ENCODE assay signal across 21 cellular contexts in genomic region chr1:63777286-63777685, GRCh38. TPM values are rescaled to one million over a fixed set of nuclear protein-coding genes. Genes with fewer than 3 reads are reported as not detected.
DNase-seq lines count a peak whose midpoint lies in the region; ATAC-seq and TF ChIP-seq lines count a peak whose summit lies in the region.
"Had no signal": no experiment of that assay in that cellular context is flagged by ENCODE, and none has a peak within 500 bp of the region (broad histone marks: within the 10 kb centered on the region; RNA-seq: fewer than 3 reads in every experiment).

No MANE protein-coding gene starts in this region.

- H3K27me3 Mint-ChIP-seq in mesothelial cell of epicardium (ENCODE audit: low read depth): no peaks in the 10 kb centered on the region

- peak overlapping the region; percentile 95 for H3K4me3 Mint-ChIP-seq in mesothelial cell of epicardium
- H3K4me3 Mint-ChIP-seq: activated B cell treated with CpG ODN at 0.5 μM for 24 hours; stimulated activated naive CD8-positive, alpha-beta T cell treated with anti-CD3 and anti-CD28 coated beads, Interleukin-15, Interleukin-2, amounts not matched to agents 100 ng/mL and 50 ng/mL, for 24 hours had no signal

- no peaks in the 10 kb centered on the region for H3K36me3 Mint-ChIP-seq in mesothelial cell of epicardium

- TF ChIP-seq CTCF in BE2C (IDR thresholded peaks at IDR 0.05; ENCODE audit: low read depth, low read length) (0 out of 2 replicates have a peak, but pooled peaks have one; percentile 21), coronary artery (IDR thresholded peaks at IDR 0.05) (no peak), mesothelial cell of epicardium (IDR thresholded peaks at IDR 0.05; ENCODE audit: unreplicated experiment) (no peak)

- H3K27ac ChIP-seq in coronary artery: peak overlapping the region; percentile 63 to 87
- H3K27ac ChIP-seq: adrenal gland, gastroesophageal sphincter, prostate gland had no signal

- H3K9me3 Mint-ChIP-seq in mesothelial cell of epicardium: no peaks in the 10 kb centered on the region
- H3K9me3 Mint-ChIP-seq: activated B cell treated with CpG ODN at 0.5 μM for 24 hours; activated T-helper 2 cell treated with anti-CD3 and anti-CD28 coated beads, Interferon-gamma antibody, Interleukin-2, Interleukin-4, amounts not matched to agents 10 μg/mL and 5 μg/mL and 100 μg/mL, durations not matched to agents 14 hours and 24 hours and 36 hours; naive thymus-derived CD4-positive, alpha-beta T cell; stimulated activated naive CD8-positive, alpha-beta T cell treated with anti-CD3 and anti-CD28 coated beads, Interleukin-15, Interleukin-2, amounts not matched to agents 100 ng/mL and 50 ng/mL, for 24 hours had no signal

- DNase-seq in BE2C (no peak), NCI-H226 (peak; percentile 22), coronary artery (ENCODE audit: low spot score) (no peak), mesothelial cell of epicardium (ENCODE audit: low spot score in 2 of 2, unreplicated experiment in 2 of 2) (no peak), left lobe of liver (ENCODE audit: low spot score) (no peak), NCI-H2029 (lab: John Stamatoyannopoulos, UW) (no peak), SHP77 (lab: John Stamatoyannopoulos, UW) (no peak)
- DNase-seq: activated B cell treated with CpG ODN at 0.5 μM for 24 hours; activated CD8-positive, alpha-beta memory T cell treated with anti-CD3 and anti-CD28 coated beads for 24 hours; adrenal gland; cerebellar nuclear complex; MM.1S; naive thymus-derived CD4-positive, alpha-beta T cell; NCI-H187 treated with DMSO at 0.1 percent for 48 hours; NCI-H524 treated with DMSO at 0.1 percent for 48 hours had no signal

- no peaks in the 10 kb centered on the region for H3K4me1 ChIP-seq in BE2C
- H3K4me1 ChIP-seq: prostate gland had no signal

- no peaks in the 10 kb centered on the region for H3K36me3 ChIP-seq in BE2C
- H3K36me3 ChIP-seq: adrenal gland, gastroesophageal sphincter, prostate gland had no signal

- H3K9me3 ChIP-seq in BE2C: no peaks in the 10 kb centered on the region
- H3K9me3 ChIP-seq: adrenal gland, gastroesophageal sphincter, prostate gland had no signal

- ATAC-seq in HG03139 (IDR thresholded peaks at IDR 0.05; ENCODE audit: unreplicated experiment): no peak
- ATAC-seq in left lobe of liver: no peak
- ATAC-seq: gastroesophageal sphincter; naive thymus-derived CD4-positive, alpha-beta T cell had no signal

- H3K27ac Mint-ChIP-seq in mesothelial cell of epicardium: no peak overlapping the region
- H3K27ac Mint-ChIP-seq: activated B cell treated with CpG ODN at 0.5 μM for 24 hours; activated T-helper 2 cell treated with anti-CD3 and anti-CD28 coated beads, Interferon-gamma antibody, Interleukin-2, Interleukin-4, amounts not matched to agents 10 μg/mL and 5 μg/mL and 100 μg/mL, durations not matched to agents 14 hours and 24 hours and 36 hours; stimulated activated naive CD8-positive, alpha-beta T cell treated with anti-CD3 and anti-CD28 coated beads, Interleukin-15, Interleukin-2, amounts not matched to agents 100 ng/mL and 50 ng/mL, for 24 hours had no signal

- H3K27me3 ChIP-seq in BE2C: no peaks in the 10 kb centered on the region
- H3K27me3 ChIP-seq: adrenal gland, gastroesophageal sphincter had no signal

- peaks cover 75% of the 10 kb centered on the region for H3K4me1 Mint-ChIP-seq in mesothelial cell of epicardium

- H3K4me3 ChIP-seq in BE2C (ENCODE audit: low read depth, low read length) (no peak overlapping the region), coronary artery (peak overlapping the region; percentile 80)
- H3K4me3 ChIP-seq: adrenal gland, gastroesophageal sphincter, lung, prostate gland had no signal

RNA-seq across cellular contexts. Expression of gene ROR1, which starts 3.5 kb away (rescaled TPM):
- 3.5 TPM for polyA plus RNA-seq in BE2C (2012; ENCODE audit: insufficient read depth, insufficient read length, low read depth)
- total RNA-seq in mesothelial cell of epicardium: 76.0 to 89.9 TPM (median 81.4 TPM) in 3 replicates
- total RNA-seq in left lobe of liver: 0.28 TPM
- polyA plus RNA-seq: naive thymus-derived CD4-positive, alpha-beta T cell had no signal

Comparison
In these comparisons a context has a peak if more than half of its experiments do, and no peak if none do; other contexts are left out.
1. RNA of gene ROR1, which starts 3.5 kb away (total RNA-seq): 76.0 to 89.9 TPM in mesothelial cell of epicardium; 0.28 TPM in left lobe of liver (single experiment); every median in the first group is over 10 times any median in the second.